In genomic region chr1:4726620-4727341, GRCh38 we compare ENCODE assay signal across 20 cellular contexts.
DNase-seq lines count a peak whose midpoint lies in the region; ATAC-seq lines count a peak whose summit lies in the region.
"Had no signal": no experiment of that assay in that cellular context is flagged by ENCODE, and none has a peak within 500 bp of the region (broad histone marks: within the 10 kb centered on the region; RNA-seq: fewer than 3 reads in every experiment).

No MANE protein-coding gene starts in this region.

- H3K27me3 ChIP-seq in iPS-15b (ENCODE audit: control insufficient read depth, insufficient read depth, low read length): no peaks in the 10 kb centered on the region

- no peaks in the 10 kb centered on the region for H3K4me1 ChIP-seq in iPS-15b (ENCODE audit: control insufficient read depth, insufficient read depth, low read length)
- H3K4me1 ChIP-seq: HAP-1 had no signal

- H3K36me3 ChIP-seq in iPS-15b (ENCODE audit: control insufficient read depth, insufficient read depth, low read length): no peaks in the 10 kb centered on the region
- H3K36me3 ChIP-seq: HAP-1 had no signal

- peak overlapping the region; percentile 37 for H3K9ac ChIP-seq in iPS-15b (ENCODE audit: low read depth, low read length)

- intact Hi-C loops in posterior cingulate gyrus (cut with DNase I): no loop called here

- no peaks in the 10 kb centered on the region for H3K9me3 ChIP-seq in iPS-15b (ENCODE audit: control insufficient read depth, insufficient read depth, low read length)
- H3K9me3 ChIP-seq: HAP-1 had no signal

- H3K4me3 ChIP-seq in iPS-15b (ENCODE audit: low read depth, low read length): no peak overlapping the region
- H3K4me3 ChIP-seq: HAP-1 had no signal

- ATAC-seq in left lobe of liver: no peak
- ATAC-seq in GM21576 (IDR thresholded peaks at IDR 0.05; ENCODE audit: unreplicated experiment): no peak

- peak in 2 of 3 experiments; percentile 5 to 26 for DNase-seq in NCI-H1417 (lab: John Stamatoyannopoulos, UW)
- no peak for DNase-seq in NCI-H1417 treated with DMSO at 0.1 percent for 48 hours (lab: John Stamatoyannopoulos, UW)
- peak; percentile 87 for DNase-seq in NCI-H2171 treated with DMSO at 0.1 percent for 48 hours (lab: John Stamatoyannopoulos, UW)
- DNase-seq in posterior cingulate gyrus: peak in 8 of 10 donors; percentile 47 to 95 (median 76)
- DNase-seq in ureter (ENCODE audit: low spot score): no peak
- DNase-seq in left lobe of liver (ENCODE audit: low spot score): no peak
- DNase-seq: 8988T; Calu3; CD4-positive, alpha-beta T cell; DMS79 treated with DMSO at 0.1 percent for 48 hours; GDM1; Kasumi-1; NCI-H1436 treated with DMSO at 0.1 percent for 48 hours; NCI-H2107; NCI-H446 treated with DMSO at 0.1 percent for 48 hours; NCI-H82; SHP77 had no signal

Comparison
In these comparisons a context has a peak if more than half of its experiments do, and no peak if none do; other contexts are left out.
1. DNase-seq: peak in NCI-H1417 (2 of 3), NCI-H2171 treated with DMSO at 0.1 percent for 48 hours (single experiment) and posterior cingulate gyrus (8 of 10); none in NCI-H1417 treated with DMSO at 0.1 percent for 48 hours (single experiment), ureter (single experiment) and left lobe of liver (single experiment).